39 cellular contexts compared by ENCODE assay signal in genomic region chr17:53409588-53409987, GRCh38.
"Had no signal": no experiment of that assay in that cellular context is flagged by ENCODE, and none has a peak within 500 bp of the region (broad histone marks: within the 10 kb centered on the region; RNA-seq: fewer than 3 reads in every experiment).

No MANE protein-coding gene starts in this region.

- H3K4me3 Mint-ChIP-seq: activated naive CD4-positive, alpha-beta T cell treated with anti-CD3 and anti-CD28 coated beads for 36 hours; activated naive CD4-positive, alpha-beta T cell treated with anti-CD3 and anti-CD28 coated beads, Interleukin-2, amount 10 ng/mL, durations not matched to agents 7 days and 5 days; activated naive CD4-positive, alpha-beta T cell treated with anti-CD3 and anti-CD28 coated beads, Interleukin-2, amount 50 U/mL, for 24 hours; activated naive CD8-positive, alpha-beta T cell; activated naive CD8-positive, alpha-beta T cell treated with anti-CD3 and anti-CD28 coated beads for 36 hours; activated naive CD8-positive, alpha-beta T cell treated with anti-CD3 and anti-CD28 coated beads, Interleukin-2, amount 10 ng/mL, durations not matched to agents 7 days and 5 days; activated naive CD8-positive, alpha-beta T cell treated with anti-CD3 and anti-CD28 coated beads, Interleukin-2, amount 50 U/mL, for 24 hours; activated T-cell treated with anti-CD3 and anti-CD28 coated beads, Interleukin-2, amount 50 U/mL, for 24 hours; activated T-cell treated with anti-CD3 and anti-CD28 coated beads, Interleukin-2, amount 50 U/mL, for 4 hours; activated T-cell treated with anti-CD3 and anti-CD28 coated beads, Interleukin-2, amount 50 U/mL, for 72 hours; activated T-helper 1 cell treated with anti-CD3 and anti-CD28 coated beads, Interleukin-12 subunit alpha, Interleukin-12 subunit beta, Interleukin-2, Interleukin-4 antibody, amounts not matched to agents 30 ng/mL and 10 ng/mL and 1 ng/mL, durations not matched to agents 14 hours and 24 hours and 36 hours; activated T-helper 17 cell treated with anti-CD3 and anti-CD28 coated beads, Interleukin-2, amount 50 U/mL, for 72 hours; brain; central memory CD8-positive, alpha-beta T cell had no signal

- H3K27ac Mint-ChIP-seq: activated naive CD4-positive, alpha-beta T cell treated with anti-CD3 and anti-CD28 coated beads for 36 hours; activated naive CD4-positive, alpha-beta T cell treated with anti-CD3 and anti-CD28 coated beads, Interleukin-2, amount 10 ng/mL, durations not matched to agents 7 days and 5 days; activated naive CD4-positive, alpha-beta T cell treated with anti-CD3 and anti-CD28 coated beads, Interleukin-2, amount 50 U/mL, for 24 hours; activated naive CD4-positive, alpha-beta T cell treated with anti-CD3 and anti-CD28 coated beads, Interleukin-2, amount 50 U/mL, for 72 hours; activated naive CD8-positive, alpha-beta T cell; activated naive CD8-positive, alpha-beta T cell treated with anti-CD3 and anti-CD28 coated beads for 36 hours; activated naive CD8-positive, alpha-beta T cell treated with anti-CD3 and anti-CD28 coated beads, Interleukin-2, amount 10 ng/mL, durations not matched to agents 7 days and 5 days; activated naive CD8-positive, alpha-beta T cell treated with anti-CD3 and anti-CD28 coated beads, Interleukin-2, amount 50 U/mL, for 24 hours; activated T-cell treated with anti-CD3 and anti-CD28 coated beads, Interleukin-2, amount 50 U/mL, for 24 hours; activated T-cell treated with anti-CD3 and anti-CD28 coated beads, Interleukin-2, amount 50 U/mL, for 72 hours; activated T-helper 1 cell treated with anti-CD3 and anti-CD28 coated beads, Interleukin-12 subunit alpha, Interleukin-12 subunit beta, Interleukin-2, Interleukin-4 antibody, amounts not matched to agents 30 ng/mL and 10 ng/mL and 1 ng/mL, durations not matched to agents 14 hours and 24 hours and 36 hours; activated T-helper 17 cell treated with anti-CD3 and anti-CD28 coated beads, Interleukin-2, amount 50 U/mL, for 72 hours; activated T-helper 2 cell treated with anti-CD3 and anti-CD28 coated beads, Interferon-gamma antibody, Interleukin-2, Interleukin-4, amounts not matched to agents 10 μg/mL and 5 μg/mL and 100 μg/mL, durations not matched to agents 14 hours and 24 hours and 36 hours; brain had no signal

- H3K27me3 ChIP-seq: adrenal gland, ascending aorta, body of pancreas, brain microvascular endothelial cell, breast epithelium, cardiac muscle cell had no signal

- H3K9me3 ChIP-seq: adrenal gland, ascending aorta, body of pancreas had no signal

- H3K4me1 ChIP-seq: adrenal gland, ascending aorta, body of pancreas, breast epithelium had no signal

- H3K27me3 Mint-ChIP-seq: activated naive CD4-positive, alpha-beta T cell treated with anti-CD3 and anti-CD28 coated beads, Interleukin-2, amount 10 ng/mL, durations not matched to agents 7 days and 5 days; activated naive CD4-positive, alpha-beta T cell treated with anti-CD3 and anti-CD28 coated beads, Interleukin-2, amount 50 U/mL, for 24 hours; activated naive CD8-positive, alpha-beta T cell; activated naive CD8-positive, alpha-beta T cell treated with anti-CD3 and anti-CD28 coated beads, Interleukin-2, amount 10 ng/mL, durations not matched to agents 7 days and 5 days; activated naive CD8-positive, alpha-beta T cell treated with anti-CD3 and anti-CD28 coated beads, Interleukin-2, amount 50 U/mL, for 24 hours; activated T-cell treated with anti-CD3 and anti-CD28 coated beads, Interleukin-2, amount 50 U/mL, for 24 hours; activated T-helper 17 cell treated with anti-CD3 and anti-CD28 coated beads, Interleukin-2, amount 50 U/mL, for 72 hours; central memory CD8-positive, alpha-beta T cell had no signal

- H3K4me1 Mint-ChIP-seq: activated naive CD4-positive, alpha-beta T cell treated with anti-CD3 and anti-CD28 coated beads, Interleukin-2, amount 10 ng/mL, durations not matched to agents 7 days and 5 days; activated naive CD4-positive, alpha-beta T cell treated with anti-CD3 and anti-CD28 coated beads, Interleukin-2, amount 50 U/mL, for 24 hours; activated naive CD8-positive, alpha-beta T cell treated with anti-CD3 and anti-CD28 coated beads for 36 hours; activated naive CD8-positive, alpha-beta T cell treated with anti-CD3 and anti-CD28 coated beads, Interleukin-2, amount 10 ng/mL, durations not matched to agents 7 days and 5 days; activated naive CD8-positive, alpha-beta T cell treated with anti-CD3 and anti-CD28 coated beads, Interleukin-2, amount 50 U/mL, for 24 hours; activated T-helper 17 cell treated with anti-CD3 and anti-CD28 coated beads, Interleukin-2, amount 50 U/mL, for 72 hours; brain; central memory CD8-positive, alpha-beta T cell had no signal

- H3K27ac ChIP-seq: adrenal gland, ascending aorta, body of pancreas, brain microvascular endothelial cell, breast epithelium, cardiac muscle cell had no signal

- H3K4me3 ChIP-seq: adrenal gland, ascending aorta, body of pancreas, breast epithelium, cardiac muscle cell had no signal

- H3K36me3 ChIP-seq: adrenal gland, ascending aorta, brain microvascular endothelial cell, breast epithelium, cardiac muscle cell had no signal

- H3K36me3 Mint-ChIP-seq: activated naive CD4-positive, alpha-beta T cell treated with anti-CD3 and anti-CD28 coated beads, Interleukin-2, amount 10 ng/mL, durations not matched to agents 7 days and 5 days; activated naive CD4-positive, alpha-beta T cell treated with anti-CD3 and anti-CD28 coated beads, Interleukin-2, amount 50 U/mL, for 24 hours; activated naive CD8-positive, alpha-beta T cell; activated naive CD8-positive, alpha-beta T cell treated with anti-CD3 and anti-CD28 coated beads for 36 hours; activated naive CD8-positive, alpha-beta T cell treated with anti-CD3 and anti-CD28 coated beads, Interleukin-2, amount 10 ng/mL, durations not matched to agents 7 days and 5 days; brain had no signal

- DNase-seq: activated effector memory CD4-positive, alpha-beta T cell treated with anti-CD3 and anti-CD28 coated beads, Interleukin-2, amount 50 U/mL, for 16 hours; activated effector memory CD4-positive, alpha-beta T cell treated with Interleukin-2 at 50 U/mL for 16 hours; activated gamma-delta T cell; activated gamma-delta T cell treated with Interleukin-2 at 50 U/mL for 16 hours; activated naive CD4-positive, alpha-beta T cell; activated naive CD4-positive, alpha-beta T cell treated with anti-CD3 and anti-CD28 coated beads for 36 hours; activated naive CD4-positive, alpha-beta T cell treated with anti-CD3 and anti-CD28 coated beads, Interleukin-2, amount 10 ng/mL, durations not matched to agents 7 days and 5 days; activated naive CD4-positive, alpha-beta T cell treated with anti-CD3 and anti-CD28 coated beads, Interleukin-2, amount 50 U/mL, for 16 hours; activated naive CD4-positive, alpha-beta T cell treated with Interleukin-2 at 50 U/mL for 16 hours; activated naive CD8-positive, alpha-beta T cell treated with anti-CD3 and anti-CD28 coated beads for 36 hours; activated naive CD8-positive, alpha-beta T cell treated with anti-CD3 and anti-CD28 coated beads, Interleukin-2, amount 10 ng/mL, durations not matched to agents 7 days and 5 days; activated naive CD8-positive, alpha-beta T cell treated with anti-CD3 and anti-CD28 coated beads, Interleukin-2, amount 50 U/mL, for 24 hours; activated T-cell treated with anti-CD3 and anti-CD28 coated beads, Interleukin-2, amount 50 U/mL, for 24 hours; activated T-cell treated with anti-CD3 and anti-CD28 coated beads, Interleukin-2, amount 50 U/mL, for 4 hours; activated T-cell treated with anti-CD3 and anti-CD28 coated beads, Interleukin-2, amount 50 U/mL, for 48 hours; activated T-cell treated with anti-CD3 and anti-CD28 coated beads, Interleukin-2, amount 50 U/mL, for 72 hours; adrenal gland; amniotic stem cell; amygdala; anterior cingulate cortex; aorta; body of pancreas; brain microvascular endothelial cell; caudate nucleus; central memory CD4-positive, alpha-beta T cell; cerebellar nuclear complex had no signal

- FAIRE-seq: astrocyte, bronchial epithelial cell had no signal

- H3K9me3 Mint-ChIP-seq: activated naive CD4-positive, alpha-beta T cell treated with anti-CD3 and anti-CD28 coated beads, Interleukin-2, amount 50 U/mL, for 24 hours had no signal

- ATAC-seq: activated naive CD4-positive, alpha-beta T cell treated with anti-CD3 and anti-CD28 coated beads, Interleukin-2, amount 50 U/mL, for 72 hours; activated naive CD8-positive, alpha-beta T cell treated with anti-CD3 and anti-CD28 coated beads, Interleukin-2, amount 50 U/mL, for 24 hours; activated T-cell treated with anti-CD3 and anti-CD28 coated beads, Interleukin-2, amount 50 U/mL, for 4 hours; activated T-cell treated with anti-CD3 and anti-CD28 coated beads, Interleukin-2, amount 50 U/mL, for 72 hours; activated T-helper 17 cell treated with anti-CD3 and anti-CD28 coated beads, Interleukin-2, amount 50 U/mL, for 72 hours; body of pancreas had no signal
